11 cellular contexts compared by ENCODE assay signal in the genomic region with DNA sequence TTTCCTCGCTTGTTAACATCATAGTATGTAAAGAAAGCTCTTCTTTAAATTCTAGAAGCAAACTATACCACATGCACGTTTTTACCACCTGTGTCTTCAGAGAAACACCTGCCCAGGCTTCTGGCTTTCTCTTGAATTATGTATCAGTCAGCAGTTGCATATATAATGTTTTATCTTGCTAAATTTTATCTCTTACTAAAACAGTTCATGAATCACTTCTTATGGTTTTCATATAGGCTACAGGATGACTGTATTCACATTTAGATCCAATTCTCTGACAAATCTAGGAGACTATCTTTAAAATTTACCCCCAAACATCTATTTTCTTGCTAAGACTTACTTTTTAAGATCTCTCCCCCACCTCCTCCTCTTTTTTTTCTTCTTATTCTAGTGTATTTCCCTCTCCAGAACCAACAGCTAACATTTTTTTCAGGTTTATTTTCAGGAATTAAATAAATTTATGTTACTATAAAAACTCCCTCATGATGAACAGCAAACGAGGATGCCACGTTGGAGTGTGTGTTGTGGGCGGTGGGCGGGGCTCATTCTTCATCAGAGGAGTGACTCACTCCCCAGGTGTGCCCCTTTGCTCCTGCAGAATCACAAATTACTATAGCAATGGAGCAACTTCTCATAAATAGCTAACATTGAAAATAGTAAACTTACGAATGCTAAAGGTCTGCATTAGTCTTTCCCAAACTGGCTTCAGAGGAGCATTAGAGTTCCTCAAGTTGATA. TPM values are rescaled to one million over a fixed set of nuclear protein-coding genes. Genes with fewer than 3 reads are reported as not detected.
DNase-seq lines count a peak whose midpoint lies in the region; ATAC-seq and TF ChIP-seq lines count a peak whose summit lies in the region.
"Had no signal": no experiment of that assay in that cellular context is flagged by ENCODE, and none has a peak within 500 bp of the region (broad histone marks: within the 10 kb centered on the region; RNA-seq: fewer than 3 reads in every experiment).

No MANE protein-coding gene starts in this region.

- intact Hi-C loops in OCI-LY7 (cut with micrococcal nuclease; ENCODE audit: unreplicated experiment): no loop called here

- POLR2A ChIA-PET in OCI-LY7 (lab: Charles Lee): interaction anchor here (0.7 to 1.2 kb wide), 4 partner anchors 9 to 666 kb away, joined by 3 to 5 read pairs (median 3); no protein-coding TSS in a partner anchor

- DNase-seq in A172 (ENCODE audit: low spot score) (peak; percentile 39), NCI-H69 (lab: John Stamatoyannopoulos, UW) (peak; percentile 28), NAMALWA (ENCODE audit: low spot score) (no peak), OCI-LY7 (ENCODE audit: low spot score) (no peak)
- DNase-seq in activated naive CD4-positive, alpha-beta T cell treated with anti-CD3 and anti-CD28 coated beads, Interleukin-2, amount 50 U/mL, for 16 hours: peak; percentile 73
- peak; percentile 73 for DNase-seq in stimulated activated CD4-positive, alpha-beta T cell treated with anti-CD3 and anti-CD28 coated beads, Interleukin-15, amount 100 ng/mL, for 24 hours
- DNase-seq in effector CD4-positive, alpha-beta T cell: no peak
- DNase-seq: NCI-H2171 treated with DMSO at 0.1 percent for 48 hours had no signal

- H3K9me3 ChIP-seq in OCI-LY7 (ENCODE audit: low read length): no peaks in the 10 kb centered on the region

- no peak overlapping the region for H2AFZ ChIP-seq in OCI-LY7 (ENCODE audit: low read length)
- H2AFZ ChIP-seq: PC-9 had no signal

- BruUV-seq in OCI-LY7 (replicated peaks; lab: Mats Ljungman, UMichigan): no TSS peak

- no peak overlapping the region for H3K4me3 ChIP-seq in OCI-LY7 (ENCODE audit: low read depth, low read length, poor library complexity, severe bottlenecking)
- H3K4me3 ChIP-seq: PC-9 had no signal

- ATAC-seq in HG03565 (IDR thresholded peaks at IDR 0.05; ENCODE audit: unreplicated experiment): no peak

- H3K4me2 ChIP-seq in OCI-LY7 (ENCODE audit: low read length): no peak overlapping the region
- H3K4me2 ChIP-seq: KMS-11, PC-9 had no signal

- H3K9me2 ChIP-seq in OCI-LY7 (ENCODE audit: insufficient read depth, low read length): no peaks in the 10 kb centered on the region

- H4K20me1 ChIP-seq in OCI-LY7 (ENCODE audit: insufficient read depth, low read length): no peaks in the 10 kb centered on the region

- no peaks in the 10 kb centered on the region for H3K4me1 ChIP-seq in OCI-LY7 (ENCODE audit: insufficient read depth, low read length, poor library complexity, severe bottlenecking)

- H3K36me3 ChIP-seq in OCI-LY7 (ENCODE audit: insufficient read depth, low read length): no peaks in the 10 kb centered on the region

- no peak overlapping the region for H3K27ac ChIP-seq in OCI-LY7 (ENCODE audit: low read depth, low read length, poor library complexity, severe bottlenecking)
- H3K27ac ChIP-seq: KMS-11, PC-9 had no signal

- H3K79me2 ChIP-seq in OCI-LY7 (ENCODE audit: insufficient read depth, low read depth, low read length): no peaks in the 10 kb centered on the region

- CTCF ChIA-PET in OCI-LY7 (lab: Charles Lee; ENCODE audit: unreplicated experiment): no interaction called here

- TF ChIP-seq CTCF in OCI-LY7 (conservative IDR thresholded peaks at IDR 0.05; ENCODE audit: low read length): no peak

RNA-seq across cellular contexts. Expression of gene CSRP2, which starts 11.8 kb away (rescaled TPM):
- total RNA-seq in A172 (2014; rRNA removed; shearing (Covaris generic)): 33.7 and 36.7 TPM in 2 replicates
- total RNA-seq in OCI-LY7 (2014; rRNA removed; shearing (Covaris generic)): 4.3 and 7.7 TPM in 2 replicates
- 0.63 TPM in 1 of 2 replicates, not detected in the other for total RNA-seq in OCI-LY7 (2022)

Comparison
In these comparisons a context has a peak if more than half of its experiments do, and no peak if none do; other contexts are left out.
1. DNase-seq: peak in A172 (single experiment), NCI-H69 (single experiment), activated naive CD4-positive, alpha-beta T cell treated with anti-CD3 and anti-CD28 coated beads, Interleukin-2, amount 50 U/mL, for 16 hours (single experiment) and stimulated activated CD4-positive, alpha-beta T cell treated with anti-CD3 and anti-CD28 coated beads, Interleukin-15, amount 100 ng/mL, for 24 hours (single experiment); none in effector CD4-positive, alpha-beta T cell (single experiment), NAMALWA (single experiment) and OCI-LY7 (single experiment).